In the genomic region with DNA sequence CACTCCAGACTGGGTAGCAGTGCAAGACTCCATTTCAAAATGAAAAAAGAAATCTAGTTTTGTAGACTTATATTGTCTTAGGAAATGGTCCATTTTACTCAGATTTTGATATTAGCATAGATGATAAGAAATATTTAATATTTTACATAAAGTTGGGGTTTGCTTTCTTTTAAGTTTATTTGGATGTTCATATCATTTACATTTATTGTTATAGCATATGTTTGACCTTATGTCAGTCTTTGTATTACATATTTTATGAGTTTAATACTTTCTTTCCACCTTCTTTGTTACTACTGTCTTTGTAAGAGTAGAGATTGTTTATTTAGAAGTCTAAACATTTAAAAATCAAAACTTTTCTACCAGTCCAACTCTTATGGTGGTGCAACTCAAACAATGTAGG, we compare ENCODE assay signal across 35 cellular contexts.
"Had no signal": no experiment of that assay in that cellular context is flagged by ENCODE, and none has a peak within 500 bp of the region (broad histone marks: within the 10 kb centered on the region; RNA-seq: fewer than 3 reads in every experiment).

No MANE protein-coding gene starts in this region.

- H3K4me3 ChIP-seq: MG63 had no signal

- H3K9me3 ChIP-seq: MG63 had no signal

- H3K27me3 ChIP-seq: MG63 had no signal

- DNase-seq: Kasumi-1, MG63, MM.1S, NCI-H1048, NCI-H1092, NCI-H1092 treated with DMSO at 0.1 percent for 48 hours, NCI-H1105, NCI-H1105 treated with DMSO at 0.1 percent for 48 hours, NCI-H1417, NCI-H1417 treated with DMSO at 0.1 percent for 48 hours, NCI-H1436, NCI-H1436 treated with DMSO at 0.1 percent for 48 hours, NCI-H146, NCI-H1694, NCI-H1694 treated with DMSO at 0.1 percent for 48 hours, NCI-H187, NCI-H187 treated with DMSO at 0.1 percent for 48 hours, NCI-H1930, NCI-H2029, NCI-H2029 treated with DMSO at 0.1 percent for 48 hours, NCI-H2081, NCI-H2081 treated with DMSO at 0.1 percent for 48 hours, NCI-H2107, NCI-H2171, NCI-H2171 treated with DMSO at 0.1 percent for 48 hours, NCI-H2227 treated with DMSO at 0.1 percent for 48 hours, NCI-H226, NCI-H345, NCI-H446, NCI-H446 treated with DMSO at 0.1 percent for 48 hours, NCI-H510A, NCI-H510A treated with DMSO at 0.1 percent for 48 hours, NCI-H524, NCI-H524 treated with DMSO at 0.1 percent for 48 hours, NCI-H526 had no signal

- H3K36me3 ChIP-seq: MG63 had no signal
